9 cellular contexts compared by ENCODE assay signal in genomic region chr18:34867520-34867919, GRCh38.
DNase-seq lines count a peak whose midpoint lies in the region; ATAC-seq and TF ChIP-seq lines count a peak whose summit lies in the region.
"Had no signal": no experiment of that assay in that cellular context is flagged by ENCODE, and none has a peak within 500 bp of the region (broad histone marks: within the 10 kb centered on the region; RNA-seq: fewer than 3 reads in every experiment).

No MANE protein-coding gene starts in this region.

- no peak overlapping the region for H3K27ac ChIP-seq in cardiac muscle cell
- H3K27ac ChIP-seq: skin epidermis had no signal

- peaks cover 26% of the 10 kb centered on the region for H3K4me1 Mint-ChIP-seq in activated T-cell treated with anti-CD3 and anti-CD28 coated beads, Interleukin-2, amount 50 U/mL, for 4 hours (ENCODE audit: low read depth)

- POLR2A ChIA-PET in AG04449 (lab: Yijun Ruan, JAX), result interaction anchor here (0.8 kb wide), 1 partner anchor 10 kb away, joined by 3 read pairs; no protein-coding TSS in a partner anchor

- no peaks in the 10 kb centered on the region for H3K27me3 ChIP-seq in cardiac muscle cell

- no peaks in the 10 kb centered on the region for H3K36me3 ChIP-seq in cardiac muscle cell

- CTCF ChIA-PET in AG04449 (lab: Yijun Ruan, JAX), result interaction anchor here (0.6 to 5.5 kb wide), 12 partner anchors 10 to 298 kb away, joined by 3 to 39 read pairs (median 3); no protein-coding TSS in a partner anchor

- no peaks in the 10 kb centered on the region for H3K36me3 Mint-ChIP-seq in activated T-cell treated with anti-CD3 and anti-CD28 coated beads, Interleukin-2, amount 50 U/mL, for 4 hours (ENCODE audit: insufficient read depth)

- no peaks in the 10 kb centered on the region for H3K4me1 ChIP-seq in cardiac muscle cell (ENCODE audit: low read depth)

- no peaks in the 10 kb centered on the region for H3K27me3 Mint-ChIP-seq in activated T-cell treated with anti-CD3 and anti-CD28 coated beads, Interleukin-2, amount 50 U/mL, for 4 hours (ENCODE audit: low read depth)

- H3K4me3 ChIP-seq in AG04449 (ENCODE audit: low read depth, low read length) (no peak overlapping the region), cardiac muscle cell (no peak overlapping the region)
- H3K4me3 ChIP-seq: skin epidermis had no signal

- peak; percentile 27 for TF ChIP-seq CTCF in AG04449 (IDR thresholded peaks at IDR 0.05; ENCODE audit: insufficient read depth, low read length, missing control alignments)
- TF ChIP-seq CTCF in cardiac muscle cell (IDR thresholded peaks at IDR 0.05; ENCODE audit: low read depth, low read length), result peak; percentile 38

- H3K4me3 Mint-ChIP-seq in activated T-cell treated with anti-CD3 and anti-CD28 coated beads, Interleukin-2, amount 50 U/mL, for 4 hours, result no peak overlapping the region

- H3K9me3 ChIP-seq in cardiac muscle cell (ENCODE audit: low read depth), result no peaks in the 10 kb centered on the region

- DNase-seq in AG04449 (ENCODE audit: low read depth, low spot score), result no peak
- DNase-seq in H4 (ENCODE audit: low spot score), result peak; percentile 20
- peak; percentile 52 for DNase-seq in OCI-M1 (lab: John Stamatoyannopoulos, UW)
- DNase-seq in cardiac muscle cell (ENCODE audit: low read depth in 1 of 2, low spot score in 1 of 2), result peak; percentile 21 to 43
- no peak for DNase-seq in KG1 (lab: John Stamatoyannopoulos, UW)
- no peak for DNase-seq in activated T-cell treated with anti-CD3 and anti-CD28 coated beads, Interleukin-2, amount 50 U/mL, for 4 hours
- no peak for DNase-seq in activated CD4-positive, CD25-positive, alpha-beta regulatory T cell (lab: John Stamatoyannopoulos, UW)

- no peak for ATAC-seq in activated T-cell treated with anti-CD3 and anti-CD28 coated beads, Interleukin-2, amount 50 U/mL, for 4 hours
- ATAC-seq in GM18511 (IDR thresholded peaks at IDR 0.05; ENCODE audit: unreplicated experiment), result no peak

- no peaks in the 10 kb centered on the region for H3K9me3 Mint-ChIP-seq in activated T-cell treated with anti-CD3 and anti-CD28 coated beads, Interleukin-2, amount 50 U/mL, for 4 hours

Comparison
In these comparisons a context has a peak if more than half of its experiments do, and no peak if none do; other contexts are left out.
1. DNase-seq: peak in H4 (single experiment), OCI-M1 (single experiment) and cardiac muscle cell (2 of 2); none in AG04449 (single experiment), KG1 (single experiment), activated T-cell treated with anti-CD3 and anti-CD28 coated beads, Interleukin-2, amount 50 U/mL, for 4 hours (single experiment) and activated CD4-positive, CD25-positive, alpha-beta regulatory T cell (0 of 4).